In genomic region chr4:11710484-11710883, GRCh38 we compare ENCODE assay signal across 32 cellular contexts.
A peak's percentile ranks its signal among the peaks of the same experiment; 100 is the strongest.
DNase-seq lines count a peak whose midpoint lies in the region; ATAC-seq, FAIRE-seq and TF ChIP-seq lines count a peak whose summit lies in the region.
"Had no signal": no experiment of that assay in that cellular context is flagged by ENCODE, and none has a peak within 500 bp of the region (broad histone marks: within the 10 kb centered on the region; RNA-seq: fewer than 3 reads in every experiment).

No MANE protein-coding gene starts in this region.

- no peak for TF ChIP-seq RAD21 in HepG2 (CRISPR knock-in tag; IDR thresholded peaks at IDR 0.05)

- H3K27ac Mint-ChIP-seq in glutamatergic neuron (ENCODE audit: unreplicated experiment) = peak overlapping the region; percentile 63
- H3K27ac Mint-ChIP-seq: activated CD8-positive, alpha-beta T cell treated with anti-CD3 and anti-CD28 coated beads for 36 hours; activated T-helper 1 cell treated with anti-CD3 and anti-CD28 coated beads, Interleukin-12 subunit alpha, Interleukin-12 subunit beta, Interleukin-2, Interleukin-4 antibody, amounts not matched to agents 30 ng/mL and 10 ng/mL and 1 ng/mL, durations not matched to agents 14 hours and 24 hours and 36 hours; HFFc6; nephron progenitor cell; T-helper 17 cell had no signal

- DNase-seq in NCI-H524 (lab: John Stamatoyannopoulos, UW) (peak; percentile 91 to 95), body of pancreas (no peak), glutamatergic neuron (no peak), retinal pigment epithelial cell (ENCODE audit: low read depth) (peak; percentile 11), D721Med (ENCODE audit: insufficient read length, low spot score) (no peak), HepG2 (ENCODE audit: low spot score) (no peak)
- no peak for DNase-seq in activated effector memory CD4-positive, alpha-beta T cell treated with anti-CD3 and anti-CD28 coated beads, Interleukin-2, amount 50 U/mL, for 16 hours
- DNase-seq: activated CD8-positive, alpha-beta memory T cell treated with anti-CD3 and anti-CD28 coated beads, Interleukin-2, amount 50 U/mL, for 48 hours; activated CD8-positive, alpha-beta T cell treated with anti-CD3 and anti-CD28 coated beads for 36 hours; activated naive CD4-positive, alpha-beta T cell treated with anti-CD3 and anti-CD28 coated beads, Interleukin-2, amount 10 ng/mL, durations not matched to agents 7 days and 5 days; adrenal gland; COR-L47; DMS79 treated with DMSO at 0.1 percent for 48 hours; GDM1; heart right ventricle; HFFc6; KBM-7; left cardiac atrium; nephron progenitor cell; pancreas; Right ventricle myocardium superior; stimulated activated CD4-positive, alpha-beta T cell treated with anti-CD3 and anti-CD28 coated beads, Interleukin-1b, Interleukin-23, amount 100 ng/mL, for 48 hours; stimulated activated naive CD8-positive, alpha-beta T cell treated with anti-CD3 and anti-CD28 coated beads, Interleukin-15, Interleukin-2, amounts not matched to agents 100 U/mL and 50 U/mL, for 24 hours; T-helper 17 cell; testis had no signal

- ATAC-seq in body of pancreas (peak; percentile 48), HG02642 (IDR thresholded peaks at IDR 0.05; ENCODE audit: poor library complexity, unreplicated experiment) (no peak), HepG2 (no peak)
- ATAC-seq: activated CD8-positive, alpha-beta T cell treated with anti-CD3 and anti-CD28 coated beads for 36 hours; heart right ventricle; left cardiac atrium; stimulated activated naive CD8-positive, alpha-beta T cell treated with anti-CD3 and anti-CD28 coated beads, Interleukin-15, Interleukin-2, amounts not matched to agents 100 U/mL and 50 U/mL, for 24 hours; T-helper 17 cell had no signal

- no peaks in the 10 kb centered on the region for H3K4me1 ChIP-seq in body of pancreas
- H3K4me1 ChIP-seq in HepG2 (ENCODE audit: insufficient read depth, low read length) = no peaks in the 10 kb centered on the region
- H3K4me1 ChIP-seq: adrenal gland; BLaER1 treated with 17β-estradiol and CSF1 and Interleukin-3, amounts not matched to agents 10 nM and 100 nM; heart right ventricle; pancreas; right atrium auricular region; testis had no signal

- H3K27me3 Mint-ChIP-seq in glutamatergic neuron (ENCODE audit: unreplicated experiment) = peaks cover 5% of the 10 kb centered on the region
- H3K27me3 Mint-ChIP-seq: activated naive CD4-positive, alpha-beta T cell treated with anti-CD3 and anti-CD28 coated beads, Interleukin-2, amount 10 ng/mL, durations not matched to agents 7 days and 5 days had no signal

- H3K27ac ChIP-seq in body of pancreas (no peak overlapping the region), HepG2 (ENCODE audit: extremely low read length, insufficient read depth, low read length) (no peak overlapping the region)
- H3K27ac ChIP-seq: adrenal gland; BLaER1 treated with 17β-estradiol and CSF1 and Interleukin-3, amounts not matched to agents 10 nM and 100 nM; heart right ventricle; pancreas; right atrium auricular region; testis had no signal

- intact Hi-C loops in body of pancreas (cut with DNase I) = no loop called here
- intact Hi-C loops in HepG2 (cut with micrococcal nuclease; ENCODE audit: unreplicated experiment) = no loop called here

- BruUV-seq in HepG2 (replicated peaks; lab: Mats Ljungman, UMichigan) = no TSS peak

- no peak overlapping the region for H2AFZ ChIP-seq in HepG2 (ENCODE audit: low read length)

- in situ Hi-C loops in HepG2 (cut with HindIII; ENCODE audit: extremely low pct_ligation_motif_present, low pct_unique_long_range_greater_than_20kb) = loop anchor here (25.0 kb wide), 2 partner anchors 98 to 1123 kb away; no protein-coding TSS in a partner anchor

- H3K4me3 ChIP-seq in body of pancreas (no peak overlapping the region), retinal pigment epithelial cell (ENCODE audit: low read length) (no peak overlapping the region), HepG2 (replicated peaks in 1 of 3; ENCODE audit: insufficient read depth in 1 of 3, low read depth in 2 of 3, low read length in 3 of 3) (no peak overlapping the region)
- H3K4me3 ChIP-seq: adrenal gland; BLaER1 treated with 17β-estradiol and CSF1 and Interleukin-3, amounts not matched to agents 10 nM and 100 nM; heart right ventricle; lung; pancreas; right atrium auricular region; testis had no signal

- H3K36me3 Mint-ChIP-seq in glutamatergic neuron (ENCODE audit: unreplicated experiment) = no peaks in the 10 kb centered on the region
- H3K36me3 Mint-ChIP-seq: activated naive CD4-positive, alpha-beta T cell treated with anti-CD3 and anti-CD28 coated beads, Interleukin-2, amount 10 ng/mL, durations not matched to agents 7 days and 5 days had no signal

- TF ChIP-seq EP300 in HepG2 (IDR thresholded peaks at IDR 0.05; ENCODE audit: low read depth in 2 of 2, low read length in 2 of 2) = no peak
- no peak for TF ChIP-seq EP300 in HepG2 (CRISPR knock-in tag; IDR thresholded peaks at IDR 0.05; ENCODE audit: borderline replicate concordance)

- CTCF ChIA-PET in HepG2 (lab: Yijun Ruan, JAX; ENCODE audit: low intra/inter-chr PET ratio, low total read pairs) = no interaction called here

- H3K4me3 Mint-ChIP-seq in glutamatergic neuron (ENCODE audit: unreplicated experiment) = no peak overlapping the region
- H3K4me3 Mint-ChIP-seq: activated CD8-positive, alpha-beta T cell treated with anti-CD3 and anti-CD28 coated beads for 36 hours; activated naive CD4-positive, alpha-beta T cell treated with anti-CD3 and anti-CD28 coated beads, Interleukin-2, amount 10 ng/mL, durations not matched to agents 7 days and 5 days; activated T-helper 1 cell treated with anti-CD3 and anti-CD28 coated beads, Interleukin-12 subunit alpha, Interleukin-12 subunit beta, Interleukin-2, Interleukin-4 antibody, amounts not matched to agents 30 ng/mL and 10 ng/mL and 1 ng/mL, durations not matched to agents 14 hours and 24 hours and 36 hours; HFFc6; nephron progenitor cell; T-helper 17 cell had no signal

- peaks cover 12% of the 10 kb centered on the region for H3K4me1 Mint-ChIP-seq in glutamatergic neuron (ENCODE audit: low read depth, unreplicated experiment)
- H3K4me1 Mint-ChIP-seq: activated naive CD4-positive, alpha-beta T cell treated with anti-CD3 and anti-CD28 coated beads, Interleukin-2, amount 10 ng/mL, durations not matched to agents 7 days and 5 days; nephron progenitor cell; T-helper 17 cell had no signal

- H3K4me2 ChIP-seq in HepG2 (ENCODE audit: low read depth, low read length) = no peak overlapping the region
- H3K4me2 ChIP-seq: BLaER1 treated with 17β-estradiol and CSF1 and Interleukin-3, amounts not matched to agents 10 nM and 100 nM had no signal

- no peaks in the 10 kb centered on the region for H4K20me1 ChIP-seq in HepG2 (ENCODE audit: insufficient read depth, low read length)
- H4K20me1 ChIP-seq: BLaER1 treated with 17β-estradiol and CSF1 and Interleukin-3, amounts not matched to agents 10 nM and 100 nM had no signal

- H3K9me3 Mint-ChIP-seq in glutamatergic neuron (ENCODE audit: unreplicated experiment) = peaks cover 6% of the 10 kb centered on the region
- H3K9me3 Mint-ChIP-seq: activated naive CD4-positive, alpha-beta T cell treated with anti-CD3 and anti-CD28 coated beads, Interleukin-2, amount 10 ng/mL, durations not matched to agents 7 days and 5 days; activated T-helper 1 cell treated with anti-CD3 and anti-CD28 coated beads, Interleukin-12 subunit alpha, Interleukin-12 subunit beta, Interleukin-2, Interleukin-4 antibody, amounts not matched to agents 30 ng/mL and 10 ng/mL and 1 ng/mL, durations not matched to agents 14 hours and 24 hours and 36 hours had no signal

- TF ChIP-seq CTCF in body of pancreas (IDR thresholded peaks at IDR 0.05) = no peak
- no peak for TF ChIP-seq CTCF in glutamatergic neuron (IDR thresholded peaks at IDR 0.05; ENCODE audit: partially characterized antibody, unreplicated experiment)
- TF ChIP-seq CTCF in retinal pigment epithelial cell (conservative IDR thresholded peaks at IDR 0.05; ENCODE audit: low read depth, low read length) = no peak
- no peak for TF ChIP-seq CTCF in D721Med (IDR thresholded peaks at IDR 0.05; ENCODE audit: insufficient read depth, missing control alignments)
- no peak for TF ChIP-seq CTCF in HepG2 (CRISPR knock-in tag; IDR thresholded peaks at IDR 0.05)

- no peaks in the 10 kb centered on the region for H3K36me3 ChIP-seq in body of pancreas (replicated peaks in 1 of 2; ENCODE audit: insufficient read depth in 1 of 2, low read depth in 2 of 2)
- no peaks in the 10 kb centered on the region for H3K36me3 ChIP-seq in HepG2 (replicated peaks in 1 of 2; ENCODE audit: control insufficient read depth in 1 of 2, insufficient read depth in 2 of 2, low read length in 2 of 2)
- H3K36me3 ChIP-seq: adrenal gland; BLaER1 treated with 17β-estradiol and CSF1 and Interleukin-3, amounts not matched to agents 10 nM and 100 nM; heart right ventricle; pancreas; right atrium auricular region had no signal

- H3K27me3 ChIP-seq in body of pancreas (no peaks in the 10 kb centered on the region), HepG2 (ENCODE audit: control insufficient read depth in 1 of 2, insufficient read depth in 2 of 2, low read length in 2 of 2) (no peaks in the 10 kb centered on the region)
- H3K27me3 ChIP-seq: adrenal gland; BLaER1 treated with 17β-estradiol and CSF1 and Interleukin-3, amounts not matched to agents 10 nM and 100 nM; heart right ventricle; pancreas; right atrium auricular region; testis had no signal

- H3K9ac ChIP-seq in HepG2 (ENCODE audit: insufficient read depth, low read depth, low read length) = no peak overlapping the region
- H3K9ac ChIP-seq: BLaER1 treated with 17β-estradiol and CSF1 and Interleukin-3, amounts not matched to agents 10 nM and 100 nM had no signal

- no peaks in the 10 kb centered on the region for H3K79me2 ChIP-seq in HepG2 (ENCODE audit: insufficient read depth, low read length)

- TF ChIP-seq POLR2A in body of pancreas (IDR thresholded peaks at IDR 0.05) (no peak), HepG2 (IDR thresholded peaks at IDR 0.05; ENCODE audit: insufficient read depth in 1 of 2, low read depth in 2 of 2, low read length in 2 of 2) (no peak)

- WGBS in body of pancreas, 2 donors = 49 to 53% methylated on average over 3 of the region's 3 CpGs
- 22% methylated on average over 3 of the region's 3 CpGs for WGBS in HepG2 (ENCODE audit: low lambda C conversion rate)

- no peaks in the 10 kb centered on the region for H3K9me3 ChIP-seq in body of pancreas
- peaks cover 34% of the 10 kb centered on the region for H3K9me3 ChIP-seq in HepG2 (ENCODE audit: low read length)
- H3K9me3 ChIP-seq: adrenal gland, pancreas, right atrium auricular region, testis had no signal

- FAIRE-seq in D721Med (lab: Jason Lieb, UNC) = no peak
- FAIRE-seq in HepG2 (lab: Jason Lieb, UNC) = no peak
- FAIRE-seq: endothelial cell of umbilical vein, HTR-8/SVneo, pancreas had no signal

- POLR2A ChIA-PET in HepG2 (lab: Yijun Ruan, JAX) = no interaction called here

TF ChIP-seq in HepG2, 621 proteins besides CTCF, POLR2A, EP300 and RAD21 (continues in another document):
- TF ChIP-seq HNRNPUL1 (IDR thresholded peaks at IDR 0.05; ENCODE audit: low read depth, low read length) = no peak
- no peak for TF ChIP-seq ZNF296 (CRISPR knock-in tag; conservative IDR thresholded peaks at IDR 0.05)
- TF ChIP-seq SAP130 (CRISPR knock-in tag; IDR thresholded peaks at IDR 0.05; ENCODE audit: low read depth) = no peak

Comparison
In these comparisons a context has a peak if more than half of its experiments do, and no peak if none do; other contexts are left out.
1. DNase-seq: peak in NCI-H524 (2 of 2) and retinal pigment epithelial cell (single experiment); none in body of pancreas (0 of 4), glutamatergic neuron (single experiment), D721Med (single experiment), activated effector memory CD4-positive, alpha-beta T cell treated with anti-CD3 and anti-CD28 coated beads, Interleukin-2, amount 50 U/mL, for 16 hours (single experiment) and HepG2 (single experiment).